Comparison of ENCODE assay signal across 19 cellular contexts in genomic region chr1:89759036-89759435, GRCh38.
DNase-seq lines count a peak whose midpoint lies in the region; ATAC-seq, FAIRE-seq and TF ChIP-seq lines count a peak whose summit lies in the region.
"Had no signal": no experiment of that assay in that cellular context is flagged by ENCODE, and none has a peak within 500 bp of the region (broad histone marks: within the 10 kb centered on the region; RNA-seq: fewer than 3 reads in every experiment).

No MANE protein-coding gene starts in this region.

- H4K20me1 ChIP-seq in OCI-LY3 (ENCODE audit: insufficient read depth, low read length) (no peaks in the 10 kb centered on the region), astrocyte (ENCODE audit: insufficient read depth, low read length) (no peaks in the 10 kb centered on the region)

- H3K9me3 ChIP-seq in OCI-LY3 (ENCODE audit: insufficient read depth, low read length) (no peaks in the 10 kb centered on the region), astrocyte (ENCODE audit: insufficient read depth, low read depth, low read length) (no peaks in the 10 kb centered on the region), subcutaneous abdominal adipose tissue (ENCODE audit: control insufficient read depth in 5 of 5, low read length in 5 of 5) (no peaks in the 10 kb centered on the region)
- H3K9me3 ChIP-seq: pancreas, SJCRH30, tibial nerve had no signal

- no peak for ATAC-seq in natural killer cell treated with Interleukin-12 subunit alpha and Interleukin-12 subunit beta and Interleukin-15 and Interleukin-18, amount 100 ng/mL, for 72 hours
- ATAC-seq in natural killer cell (no peak), omental fat pad (ENCODE audit: low FRiP score) (no peak), GM19397 (IDR thresholded peaks at IDR 0.05; ENCODE audit: unreplicated experiment) (no peak)
- ATAC-seq: activated T-cell treated with anti-CD3 and anti-CD28 coated beads, Interleukin-2, amount 50 U/mL, for 72 hours; pancreas had no signal

- no peak overlapping the region for H3K4me3 ChIP-seq in OCI-LY3 (ENCODE audit: low read length)
- H3K4me3 ChIP-seq in astrocyte (ENCODE audit: insufficient read depth, low read depth, low read length): no peak overlapping the region
- H3K4me3 ChIP-seq in subcutaneous abdominal adipose tissue (ENCODE audit: low read depth in 1 of 5, low read length in 5 of 5): no peak overlapping the region
- H3K4me3 ChIP-seq: pancreas, SJCRH30, tibial nerve had no signal

- H3K27ac ChIP-seq in OCI-LY3 (ENCODE audit: low read length): no peak overlapping the region
- no peak overlapping the region for H3K27ac ChIP-seq in astrocyte (ENCODE audit: low read depth, low read length)
- H3K27ac ChIP-seq in subcutaneous abdominal adipose tissue (ENCODE audit: low read depth, low read length): peak overlapping the region; percentile 77
- H3K27ac ChIP-seq: pancreas, SJCRH30, tibial nerve had no signal

- H3K79me2 ChIP-seq in OCI-LY3 (ENCODE audit: low read length) (no peaks in the 10 kb centered on the region), astrocyte (ENCODE audit: insufficient read depth, low read length) (no peaks in the 10 kb centered on the region)

- H2AFZ ChIP-seq in OCI-LY3 (ENCODE audit: low read depth, low read length): no peak overlapping the region
- no peak overlapping the region for H2AFZ ChIP-seq in astrocyte (ENCODE audit: low read depth, low read length)

- H3K9ac ChIP-seq in OCI-LY3 (ENCODE audit: low read length): no peak overlapping the region
- no peak overlapping the region for H3K9ac ChIP-seq in astrocyte (ENCODE audit: low read length)
- no peak overlapping the region for H3K9ac ChIP-seq in subcutaneous abdominal adipose tissue (ENCODE audit: low read length in 5 of 5)

- H3K27me3 Mint-ChIP-seq in natural killer cell treated with Interleukin-12 subunit alpha and Interleukin-12 subunit beta and Interleukin-15 and Interleukin-18, amount 100 ng/mL, for 72 hours: no peaks in the 10 kb centered on the region
- H3K27me3 Mint-ChIP-seq in natural killer cell (ENCODE audit: low read depth in 2 of 2) (peaks cover 0 to 4% of the 10 kb centered on the region in 2 donors), astrocyte (ENCODE audit: low read depth, unreplicated experiment) (peaks cover 28% of the 10 kb centered on the region)

- H3K4me2 ChIP-seq in OCI-LY3 (ENCODE audit: low read length): peak overlapping the region; percentile 45
- no peak overlapping the region for H3K4me2 ChIP-seq in astrocyte (ENCODE audit: low read length)

- no peak for FAIRE-seq in astrocyte (lab: Jason Lieb, UNC)
- FAIRE-seq: colon, keratinocyte, pancreas had no signal

- TF ChIP-seq CTCF in natural killer cell (IDR thresholded peaks at IDR 0.05) (no peak), OCI-LY3 (IDR thresholded peaks at IDR 0.05; ENCODE audit: low read depth, low read length) (no peak), astrocyte (IDR thresholded peaks at IDR 0.05; ENCODE audit: insufficient read depth, low read depth, low read length) (no peak), omental fat pad (IDR thresholded peaks at IDR 0.05) (no peak)

- no peaks in the 10 kb centered on the region for H3K36me3 ChIP-seq in OCI-LY3 (replicated peaks; ENCODE audit: low read depth, low read length)
- H3K36me3 ChIP-seq in astrocyte (ENCODE audit: insufficient read depth, low read length): no peaks in the 10 kb centered on the region
- no peaks in the 10 kb centered on the region for H3K36me3 ChIP-seq in subcutaneous abdominal adipose tissue (ENCODE audit: control insufficient read depth in 5 of 5, insufficient read depth in 5 of 5, low read length in 5 of 5)
- H3K36me3 ChIP-seq: pancreas, SJCRH30, tibial nerve had no signal

- intact Hi-C loops in natural killer cell (cut with micrococcal nuclease): no loop called here

- no peaks in the 10 kb centered on the region for H3K36me3 Mint-ChIP-seq in natural killer cell treated with Interleukin-12 subunit alpha and Interleukin-12 subunit beta and Interleukin-15 and Interleukin-18, amount 100 ng/mL, for 72 hours
- H3K36me3 Mint-ChIP-seq in natural killer cell (no peaks in the 10 kb centered on the region), astrocyte (ENCODE audit: low read depth, unreplicated experiment) (no peaks in the 10 kb centered on the region)
- H3K36me3 Mint-ChIP-seq: mesothelial cell of epicardium had no signal

- DNase-seq in natural killer cell treated with Interleukin-12 subunit alpha and Interleukin-12 subunit beta and Interleukin-15 and Interleukin-18, amount 100 ng/mL, for 72 hours (ENCODE audit: low spot score): no peak
- DNase-seq in natural killer cell: no peak
- peak; percentile 21 for DNase-seq in astrocyte (ENCODE audit: low read depth)
- no peak for DNase-seq in NCI-H1694 treated with DMSO at 0.1 percent for 48 hours (lab: John Stamatoyannopoulos, UW)
- no peak for DNase-seq in omental fat pad (ENCODE audit: low spot score)
- DNase-seq: activated CD4-positive, alpha-beta T cell treated with anti-CD3 and anti-CD28 coated beads for 48 hours; activated T-cell treated with anti-CD3 and anti-CD28 coated beads, Interleukin-2, amount 50 U/mL, for 72 hours; HCEC 1CT; NCI-H446; pancreas; SJCRH30; T1000 had no signal

- peaks cover 63 to 74% of the 10 kb centered on the region in 2 donors for H3K4me1 Mint-ChIP-seq in natural killer cell treated with Interleukin-12 subunit alpha and Interleukin-12 subunit beta and Interleukin-15 and Interleukin-18, amount 100 ng/mL, for 72 hours (ENCODE audit: low read depth in 2 of 2)
- peaks cover 48 to 59% of the 10 kb centered on the region in 2 donors for H3K4me1 Mint-ChIP-seq in natural killer cell
- H3K4me1 Mint-ChIP-seq in astrocyte (ENCODE audit: low read depth, unreplicated experiment): peaks cover 10% of the 10 kb centered on the region

- no peaks in the 10 kb centered on the region for H3K9me3 Mint-ChIP-seq in natural killer cell treated with Interleukin-12 subunit alpha and Interleukin-12 subunit beta and Interleukin-15 and Interleukin-18, amount 100 ng/mL, for 72 hours
- no peaks in the 10 kb centered on the region for H3K9me3 Mint-ChIP-seq in natural killer cell
- H3K9me3 Mint-ChIP-seq in astrocyte (ENCODE audit: unreplicated experiment): no peaks in the 10 kb centered on the region
- H3K9me3 Mint-ChIP-seq: activated T-cell treated with anti-CD3 and anti-CD28 coated beads, Interleukin-2, amount 50 U/mL, for 72 hours; mesothelial cell of epicardium had no signal

- peaks cover 52% of the 10 kb centered on the region for H3K27me3 ChIP-seq in OCI-LY3 (ENCODE audit: low read depth, low read length)
- H3K27me3 ChIP-seq in astrocyte (ENCODE audit: insufficient read depth, low read length): no peaks in the 10 kb centered on the region
- H3K27me3 ChIP-seq in subcutaneous abdominal adipose tissue (ENCODE audit: control insufficient read depth in 5 of 5, insufficient read depth in 4 of 5, low read length in 5 of 5): no peaks in the 10 kb centered on the region
- H3K27me3 ChIP-seq: pancreas, tibial nerve had no signal

- H3K4me1 ChIP-seq in OCI-LY3 (ENCODE audit: low read length) (peaks cover 35% of the 10 kb centered on the region), astrocyte (ENCODE audit: insufficient read depth, low read length) (peaks cover 6% of the 10 kb centered on the region), subcutaneous abdominal adipose tissue (ENCODE audit: control insufficient read depth in 5 of 5, insufficient read depth in 5 of 5, low read length in 5 of 5) (peaks cover 24 to 82% (median 73%) of the 10 kb centered on the region in 5 donors)
- H3K4me1 ChIP-seq: SJCRH30 had no signal

- H3K27ac Mint-ChIP-seq in natural killer cell treated with Interleukin-12 subunit alpha and Interleukin-12 subunit beta and Interleukin-15 and Interleukin-18, amount 100 ng/mL, for 72 hours: peak overlapping the region; percentile 75 to 91
- H3K27ac Mint-ChIP-seq in natural killer cell: no peak overlapping the region
- no peak overlapping the region for H3K27ac Mint-ChIP-seq in astrocyte (ENCODE audit: unreplicated experiment)
- H3K27ac Mint-ChIP-seq: mesothelial cell of epicardium had no signal

- H3K4me3 Mint-ChIP-seq in natural killer cell treated with Interleukin-12 subunit alpha and Interleukin-12 subunit beta and Interleukin-15 and Interleukin-18, amount 100 ng/mL, for 72 hours: peak overlapping the region; percentile 12
- H3K4me3 Mint-ChIP-seq in natural killer cell (no peak overlapping the region), astrocyte (ENCODE audit: unreplicated experiment) (no peak overlapping the region)
- H3K4me3 Mint-ChIP-seq: mesothelial cell of epicardium had no signal

Comparison
In these comparisons a context has a peak if more than half of its experiments do, and no peak if none do; other contexts are left out.
1. H3K27ac Mint-ChIP-seq: peak in natural killer cell treated with Interleukin-12 subunit alpha and Interleukin-12 subunit beta and Interleukin-15 and Interleukin-18, amount 100 ng/mL, for 72 hours (2 of 2); none in natural killer cell (0 of 2) and astrocyte (single experiment).